8 cellular contexts compared by ENCODE assay signal in genomic region chr2:156437272-156437671, GRCh38. TPM values are rescaled to one million over a fixed set of nuclear protein-coding genes. Genes with fewer than 3 reads are reported as not detected.
DNase-seq lines count a peak whose midpoint lies in the region; ATAC-seq and TF ChIP-seq lines count a peak whose summit lies in the region.

No MANE protein-coding gene starts in this region.

- H3K4me1 ChIP-seq in endodermal cell (ENCODE audit: control insufficient read depth, insufficient read depth, low read length), result peaks cover 5% of the 10 kb centered on the region
- H3K4me1 ChIP-seq in neutrophil (ENCODE audit: control insufficient read depth in 1 of 2, insufficient read depth in 1 of 2, low read depth in 1 of 2, low read length in 1 of 2), result peaks cover 29 to 33% of the 10 kb centered on the region in 2 experiments

- H3K4me3 Mint-ChIP-seq in HFFc6 (peak overlapping the region; percentile 99), endodermal cell (peak overlapping the region; percentile 75)

- H3K4me3 ChIP-seq in endodermal cell (ENCODE audit: low read length) (peak overlapping the region; percentile 84), neutrophil (ENCODE audit: low read depth in 1 of 2, low read length in 1 of 2) (peak overlapping the region; percentile 83 to 85)

- H3K4me1 Mint-ChIP-seq in HFFc6 (ENCODE audit: low read depth), result peaks cover 52% of the 10 kb centered on the region
- H3K4me1 Mint-ChIP-seq in endodermal cell, result peaks cover 22% of the 10 kb centered on the region

- H3K9me3 ChIP-seq in endodermal cell (ENCODE audit: control insufficient read depth, low read length) (no peaks in the 10 kb centered on the region), neutrophil (no peaks in the 10 kb centered on the region)

- DNase-seq in HFFc6 (no peak), OCI-M1 (lab: John Stamatoyannopoulos, UW) (peak; percentile 65), endodermal cell (no peak), NAMALWA (ENCODE audit: low spot score) (no peak), DMS53 (lab: John Stamatoyannopoulos, UW) (no peak), NCI-H1048 (lab: John Stamatoyannopoulos, UW) (no peak)

- WGBS in endodermal cell (ENCODE audit: insufficient coverage in 1 of 2, insufficient read length in 1 of 2), 2 experiments, result 75 to 83% methylated on average over 1 to 4 of the region's 6 CpGs

- TF ChIP-seq CTCF in HFFc6 (IDR thresholded peaks at IDR 0.05) (no peak), endodermal cell (conservative IDR thresholded peaks at IDR 0.05) (no peak), neutrophil (IDR thresholded peaks at IDR 0.05) (no peak)

- peak; percentile 30 for ATAC-seq in GM18517 (IDR thresholded peaks at IDR 0.05; ENCODE audit: unreplicated experiment)

- H3K27me3 Mint-ChIP-seq in HFFc6 (ENCODE audit: insufficient read depth) (peaks cover 2% of the 10 kb centered on the region), endodermal cell (ENCODE audit: insufficient read depth) (no peaks in the 10 kb centered on the region)

- H3K27me3 ChIP-seq in endodermal cell (ENCODE audit: control insufficient read depth, insufficient read depth, low read length, poor library complexity, severe bottlenecking), result no peaks in the 10 kb centered on the region
- H3K27me3 ChIP-seq in neutrophil, result no peaks in the 10 kb centered on the region

- H3K27ac Mint-ChIP-seq in HFFc6 (peak overlapping the region; percentile 97), endodermal cell (no peak overlapping the region)

- no peak overlapping the region for H3K27ac ChIP-seq in endodermal cell (ENCODE audit: low read depth, low read length)
- H3K27ac ChIP-seq in neutrophil, result peak overlapping the region; percentile 84

- no peaks in the 10 kb centered on the region for H3K36me3 ChIP-seq in endodermal cell (ENCODE audit: control insufficient read depth, insufficient read depth, low read length)
- H3K36me3 ChIP-seq in neutrophil, result no peaks in the 10 kb centered on the region

- no peak overlapping the region for H3K9ac ChIP-seq in endodermal cell (ENCODE audit: extremely low read depth, low read length, poor library complexity, severe bottlenecking)

- H3K36me3 Mint-ChIP-seq in HFFc6 (ENCODE audit: low read depth) (peaks cover 25% of the 10 kb centered on the region), endodermal cell (ENCODE audit: low read depth) (peaks cover 16% of the 10 kb centered on the region)

- H3K9me3 Mint-ChIP-seq in HFFc6, result no peaks in the 10 kb centered on the region
- H3K9me3 Mint-ChIP-seq in endodermal cell, result no peaks in the 10 kb centered on the region

RNA-seq across cellular contexts. Expression of gene GPD2, which starts 1.1 kb away (rescaled TPM):
- 10 to 100 TPM; 44.4 to 69.8 (median 55.7) TPM for total RNA-seq in HFFc6 (2021; fragmentation: NEBNext Ultra II Directional; extraction: Animal tissue kit (Norgen Biotek cat#: 25700))
- total RNA-seq in endodermal cell, result 10 to 100 TPM; 51.7 to 64.6 TPM
- 22.0 TPM for polyA plus RNA-seq in endodermal cell (2013, experiment 1 of 2)
- polyA plus RNA-seq in endodermal cell (2013, experiment 2 of 2), result 22.7 TPM
